12 cellular contexts compared by ENCODE assay signal in genomic region chr6:90124904-90125510, GRCh38.
"Had no signal": no experiment of that assay in that cellular context is flagged by ENCODE, and none has a peak within 500 bp of the region (broad histone marks: within the 10 kb centered on the region; RNA-seq: fewer than 3 reads in every experiment).

No MANE protein-coding gene starts in this region.

- H3K27ac Mint-ChIP-seq: nephron progenitor cell had no signal

- ATAC-seq: left colon, sciatic nerve had no signal

- H3K9me3 ChIP-seq: ascending aorta, heart left ventricle, testis had no signal

- H3K27me3 Mint-ChIP-seq: activated CD4-positive, alpha-beta T cell treated with anti-CD3 and anti-CD28 coated beads, Interleukin-2, amount 10 ng/mL, durations not matched to agents 7 days and 5 days; activated naive CD8-positive, alpha-beta T cell treated with anti-CD3 and anti-CD28 coated beads, Interleukin-2, amount 10 ng/mL, durations not matched to agents 7 days and 5 days had no signal

- H3K27ac ChIP-seq: heart left ventricle, testis had no signal

- H3K36me3 ChIP-seq: ascending aorta, heart left ventricle had no signal

- H3K9me3 Mint-ChIP-seq: activated naive CD8-positive, alpha-beta T cell treated with anti-CD3 and anti-CD28 coated beads, Interleukin-2, amount 10 ng/mL, durations not matched to agents 7 days and 5 days; nephron progenitor cell had no signal

- H3K27me3 ChIP-seq: ascending aorta, heart left ventricle, testis had no signal

- DNase-seq: activated CD4-positive, alpha-beta T cell treated with anti-CD3 and anti-CD28 coated beads, Interleukin-2, amount 10 ng/mL, durations not matched to agents 7 days and 5 days; activated gamma-delta T cell; activated naive CD8-positive, alpha-beta T cell treated with anti-CD3 and anti-CD28 coated beads, Interleukin-2, amount 10 ng/mL, durations not matched to agents 7 days and 5 days; foreskin melanocyte; heart left ventricle; left colon; mammary epithelial cell; nephron progenitor cell; stimulated activated naive CD4-positive, alpha-beta T cell treated with Interleukin-2 at 50 U/mL for 16 hours; testis had no signal

- H3K4me3 ChIP-seq: ascending aorta, heart left ventricle, testis had no signal

- H3K4me3 Mint-ChIP-seq: activated CD4-positive, alpha-beta T cell treated with anti-CD3 and anti-CD28 coated beads, Interleukin-2, amount 10 ng/mL, durations not matched to agents 7 days and 5 days; nephron progenitor cell had no signal
